ENCODE assay signal across 8 cellular contexts in the genomic region with DNA sequence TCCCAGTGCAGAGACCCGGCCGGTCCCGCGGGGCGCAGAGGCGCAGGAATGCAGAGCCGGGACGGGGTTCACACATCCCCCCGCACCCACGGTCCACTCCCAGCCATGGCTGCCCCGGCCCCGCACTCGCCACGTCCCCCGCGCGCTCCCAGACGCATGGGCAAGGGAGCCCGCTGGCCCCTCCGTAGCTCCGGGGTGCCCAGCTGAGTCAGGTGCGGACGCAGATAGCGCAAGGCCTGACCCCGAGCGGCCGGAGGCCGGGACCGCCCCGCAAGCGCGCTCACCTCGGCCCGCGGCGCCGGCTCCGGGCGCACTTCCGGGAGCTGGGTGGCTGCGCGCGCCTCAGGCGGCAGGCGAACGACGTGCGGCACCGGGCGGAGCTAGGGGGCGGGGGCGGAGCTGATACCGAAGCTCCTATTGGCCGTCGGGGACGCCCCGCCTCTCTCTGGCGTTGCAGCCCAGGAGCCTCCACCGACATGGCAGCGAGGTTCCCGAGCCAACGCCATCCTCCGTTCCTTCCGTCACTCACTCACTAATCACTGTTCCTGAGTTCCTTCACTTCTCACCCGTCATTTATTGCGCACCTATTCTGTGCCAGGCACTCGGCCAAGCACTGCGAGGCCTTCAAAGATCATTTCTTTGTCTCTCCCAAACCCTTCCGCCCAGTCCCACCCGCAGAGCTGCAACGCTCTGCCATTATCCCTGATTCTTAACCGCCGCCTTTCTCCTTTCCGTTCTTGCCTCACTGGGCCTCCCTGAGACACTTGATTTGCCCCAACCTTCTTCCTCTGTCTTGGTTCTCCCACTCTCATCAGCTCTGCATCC. TPM values are rescaled to one million over a fixed set of nuclear protein-coding genes. Genes with fewer than 3 reads are reported as not detected.
DNase-seq lines count a peak whose midpoint lies in the region; ATAC-seq, FAIRE-seq and TF ChIP-seq lines count a peak whose summit lies in the region.

A gene with protein sequence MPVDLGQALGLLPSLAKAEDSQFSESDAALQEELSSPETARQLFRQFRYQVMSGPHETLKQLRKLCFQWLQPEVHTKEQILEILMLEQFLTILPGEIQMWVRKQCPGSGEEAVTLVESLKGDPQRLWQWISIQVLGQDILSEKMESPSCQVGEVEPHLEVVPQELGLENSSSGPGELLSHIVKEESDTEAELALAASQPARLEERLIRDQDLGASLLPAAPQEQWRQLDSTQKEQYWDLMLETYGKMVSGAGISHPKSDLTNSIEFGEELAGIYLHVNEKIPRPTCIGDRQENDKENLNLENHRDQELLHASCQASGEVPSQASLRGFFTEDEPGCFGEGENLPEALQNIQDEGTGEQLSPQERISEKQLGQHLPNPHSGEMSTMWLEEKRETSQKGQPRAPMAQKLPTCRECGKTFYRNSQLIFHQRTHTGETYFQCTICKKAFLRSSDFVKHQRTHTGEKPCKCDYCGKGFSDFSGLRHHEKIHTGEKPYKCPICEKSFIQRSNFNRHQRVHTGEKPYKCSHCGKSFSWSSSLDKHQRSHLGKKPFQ (minus strand): TSS at position 329 of the 825 bp plus-strand sequence. CDS start 4,646 bp downstream, outside the sequence.

- H3K4me2 ChIP-seq in H1 (ENCODE audit: insufficient read depth in 1 of 2, low read depth in 2 of 2, low read length in 2 of 2) = peak within 1 kb of the TSS; percentile 81 to 99

- no peak for TF ChIP-seq RAD21 in H1 (IDR thresholded peaks at IDR 0.05 in 1 of 2, conservative IDR thresholded peaks at IDR 0.05 in 1 of 2; ENCODE audit: low read depth in 2 of 2, low read length in 2 of 2)

- no peaks in the 10 kb centered on the region; a peak in 1 of 4 replicates for H3K9me3 ChIP-seq in H1 (ENCODE audit: insufficient read depth in 2 of 2, low read depth in 1 of 2, low read length in 1 of 2)

- H2BK5ac ChIP-seq in H1 (ENCODE audit: low read depth, low read length) = peak within 1 kb of the TSS; percentile 96

- DNase-seq in COLO668 (lab: John Stamatoyannopoulos, UW; ENCODE audit: unreplicated experiment) (peak; percentile 93), HS-27A (ENCODE audit: low read depth) (peak; percentile 70), H1 (ENCODE audit: low read depth in 1 of 2, low spot score in 2 of 2) (peak; percentile 82 to 95), mesenteric fat pad (ENCODE audit: low spot score) (peak; percentile 99)
- peak; percentile 77 for DNase-seq in NK-92 treated with Interleukin-12 subunit alpha and Interleukin-12 subunit beta, amount 100 ng/mL, for 24 hours (lab: John Stamatoyannopoulos, UW)
- peak; percentile 92 to 93 for DNase-seq in activated CD8-positive, alpha-beta memory T cell treated with anti-CD3 and anti-CD28 coated beads for 4 hours (ENCODE audit: low read depth in 2 of 2)
- DNase-seq in stimulated activated CD8-positive, alpha-beta memory T cell treated with anti-CD3 and anti-CD28 coated beads, Interleukin-15, amount 100 ng/mL, for 1 hour (ENCODE audit: low read depth) = peak; percentile 89

- 0 out of 2 replicates have a peak within 1 kb of the TSS, but pooled peaks have one; percentile 56 for H2BK20ac ChIP-seq in H1 (ENCODE audit: low read length)

- 1% methylated on average over 49 of the region's 74 CpGs; no CpG with 5 or more reads in 1 of the 2 experiments for WGBS in H1 (ENCODE audit: extremely low coverage in 1 of 2, insufficient coverage in 1 of 2, insufficient read length in 1 of 2, insufficient replicate concordance in 2 of 2, low coverage in 1 of 2, low lambda C conversion rate in 2 of 2, missing lambda C conversion rate in 1 of 2), 2 experiments

- no peak within 1 kb of the TSS for H3K14ac ChIP-seq in H1 (ENCODE audit: insufficient read length)

- no peaks in the 10 kb centered on the region for H3K27me3 ChIP-seq in H1 (replicated peaks in 1 of 4; ENCODE audit: control insufficient read depth in 3 of 4, extremely low read depth in 1 of 4, insufficient read depth in 3 of 4, low read length in 3 of 4)

- H2BK120ac ChIP-seq in H1 (replicated peaks; ENCODE audit: low read depth, low read length) = no peak within 1 kb of the TSS

- no peak within 1 kb of the TSS for H3K23ac ChIP-seq in H1 (ENCODE audit: insufficient read length)

- peak within 1 kb of the TSS; percentile 97 for H4K8ac ChIP-seq in H1 (ENCODE audit: extremely low read depth, insufficient read depth, low read length)

- TF ChIP-seq POLR2A in H1 (IDR thresholded peaks at IDR 0.05; ENCODE audit: control extremely low read depth in 1 of 2, low read depth in 2 of 2, low read length in 2 of 2) = peak; percentile 98 to 99

- H3K9ac ChIP-seq in H1 (replicated peaks in 1 of 4; ENCODE audit: extremely low read depth in 1 of 4, low read depth in 3 of 4, low read length in 3 of 4) = peak within 1 kb of the TSS; percentile 75 to 96 (median 90)

- peak within 1 kb of the TSS; percentile 83 for H3K4ac ChIP-seq in H1 (replicated peaks; ENCODE audit: insufficient read length, low read depth, low read length)

- CTCF ChIA-PET in H1 (lab: Charles Lee; ENCODE audit: partially characterized antibody) = interaction anchor here (0.6 to 2.6 kb wide), 5 partner anchors 9 to 29 kb away, joined by 3 to 14 read pairs (median 4); no protein-coding TSS in a partner anchor

- peak within 1 kb of the TSS; percentile 93 for H3K18ac ChIP-seq in H1 (ENCODE audit: extremely low read depth, low read length)

- H4K20me1 ChIP-seq in H1 (replicated peaks in 1 of 2; ENCODE audit: control insufficient read depth in 1 of 2, insufficient read depth in 2 of 2, low read length in 2 of 2) = no peaks in the 10 kb centered on the region

- H4K91ac ChIP-seq in H1 (replicated peaks; ENCODE audit: insufficient read length, low read length) = peak within 1 kb of the TSS; percentile 96

- H3K56ac ChIP-seq in H1 (replicated peaks; ENCODE audit: insufficient read length, low read depth, low read length) = peak within 1 kb of the TSS; percentile 84

- TF ChIP-seq EP300 in H1 (IDR thresholded peaks at IDR 0.05; ENCODE audit: borderline replicate concordance in 1 of 2, low read depth in 2 of 2, low read length in 2 of 2) = 0 out of 3 replicates have a peak, but pooled peaks of 1 of the 2 experiments have one; percentile 28

- no peaks in the 10 kb centered on the region for H3K79me1 ChIP-seq in H1 (ENCODE audit: low read depth, low read length)

- H3K4me3 ChIP-seq in H1 (ENCODE audit: extremely low read depth in 1 of 4, insufficient read depth in 2 of 4, low read depth in 3 of 4, low read length in 4 of 4) = peak within 1 kb of the TSS; percentile 75 to 90 (median 80)

- peak within 1 kb of the TSS; percentile 97 for H2BK15ac ChIP-seq in H1 (ENCODE audit: low read length)

- H2BK12ac ChIP-seq in H1 (ENCODE audit: low read depth, low read length) = peak within 1 kb of the TSS; percentile 95; the same call in 1 of the 2 replicates

- H3K27ac ChIP-seq in H1 (ENCODE audit: low read depth, low read length) = peak within 1 kb of the TSS; percentile 90

- TF ChIP-seq CTCF in H1 (IDR thresholded peaks at IDR 0.05; ENCODE audit: control extremely low read depth in 1 of 3, insufficient read depth in 1 of 3, low read depth in 1 of 3, low read length in 3 of 3) = no peak

- peak within 1 kb of the TSS; percentile 95 for H2AFZ ChIP-seq in H1 (ENCODE audit: low read length)

- ATAC-seq in GM19468 (IDR thresholded peaks at IDR 0.05; ENCODE audit: extremely low read depth, unreplicated experiment) = peak; percentile 95

- peak within 1 kb of the TSS; percentile 71; the same call in 1 of the 2 replicates for H2AK5ac ChIP-seq in H1 (ENCODE audit: low read depth, low read length)

- FAIRE-seq in H1 (lab: Jason Lieb, UNC) = peak; percentile 32

- 0 out of 4 replicates have a peak, but pooled peaks cover 0 to 6% of the 10 kb centered on the region in 2 experiments for H3K79me2 ChIP-seq in H1 (ENCODE audit: control insufficient read depth in 1 of 2, insufficient read depth in 2 of 2, low read length in 2 of 2)

- peaks cover 7% of the 10 kb centered on the region for H3K23me2 ChIP-seq in H1 (ENCODE audit: low read depth, low read length)

- H3K36me3 ChIP-seq in H1 (ENCODE audit: control insufficient read depth in 2 of 4, insufficient read depth in 4 of 4, low read length in 3 of 4) = peaks cover 0 to 3% (median 0%) of the 10 kb centered on the region in 4 experiments; a peak in 1 of 8 replicates

- H3K4me1 ChIP-seq in H1 (replicated peaks in 1 of 4; ENCODE audit: control insufficient read depth in 3 of 4, insufficient read depth in 4 of 4, low read length in 3 of 4) = 0 out of 7 replicates have a peak, but pooled peaks cover 0 to 4% (median under 1%) of the 10 kb centered on the region in 4 experiments

- H4K5ac ChIP-seq in H1 (ENCODE audit: insufficient read length, low read depth, low read length) = peak within 1 kb of the TSS; percentile 53

- POLR2A ChIA-PET in H1 (lab: Charles Lee; ENCODE audit: partially characterized antibody) = interaction anchor here (0.7 to 3.4 kb wide), 25 partner anchors 9 to 900 kb away, joined by 3 to 49 read pairs (median 4); a partner anchor contains a TSS

TF ChIP-seq in H1, 55 proteins besides CTCF, POLR2A, EP300 and RAD21 (continues in another document):
- no peak for TF ChIP-seq JUND (IDR thresholded peaks at IDR 0.05; ENCODE audit: low read length)
- TF ChIP-seq EGR1 (IDR thresholded peaks at IDR 0.05; ENCODE audit: borderline replicate concordance, low read depth, low read length) = peak; percentile 53; the same call in 1 of the 2 replicates
- TF ChIP-seq, protein P1, sequence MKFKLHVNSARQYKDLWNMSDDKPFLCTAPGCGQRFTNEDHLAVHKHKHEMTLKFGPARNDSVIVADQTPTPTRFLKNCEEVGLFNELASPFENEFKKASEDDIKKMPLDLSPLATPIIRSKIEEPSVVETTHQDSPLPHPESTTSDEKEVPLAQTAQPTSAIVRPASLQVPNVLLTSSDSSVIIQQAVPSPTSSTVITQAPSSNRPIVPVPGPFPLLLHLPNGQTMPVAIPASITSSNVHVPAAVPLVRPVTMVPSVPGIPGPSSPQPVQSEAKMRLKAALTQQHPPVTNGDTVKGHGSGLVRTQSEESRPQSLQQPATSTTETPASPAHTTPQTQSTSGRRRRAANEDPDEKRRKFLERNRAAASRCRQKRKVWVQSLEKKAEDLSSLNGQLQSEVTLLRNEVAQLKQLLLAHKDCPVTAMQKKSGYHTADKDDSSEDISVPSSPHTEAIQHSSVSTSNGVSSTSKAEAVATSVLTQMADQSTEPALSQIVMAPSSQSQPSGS (IDR thresholded peaks at IDR 0.05; ENCODE audit: low read length) = peak; percentile 38; the same call in 1 of the 2 replicates
- no peak for TF ChIP-seq POU5F1 (IDR thresholded peaks at IDR 0.05; ENCODE audit: low read depth, low read length)

RNA-seq across cellular contexts. Expression of the gene that starts here (rescaled TPM):
- total RNA-seq in H1 (2021; fragmentation: NEBNext Ultra II Directional; extraction: Animal tissue kit (Norgen Biotek cat#: 25700)) = 9.3 and 9.9 TPM in 2 replicates
- polyA plus RNA-seq in H1 (2011; rRNA removed) = 2.9 and 3.0 TPM in 2 replicates
- polyA plus RNA-seq in H1 (2011; cell fraction: cytosol; rRNA removed) = 5.2 TPM
- polyA plus RNA-seq in H1 (2011; cell fraction: nucleus; rRNA removed) = 6.7 TPM
- polyA plus RNA-seq in H1 (2012, experiment 1 of 2) = 5.0 to 8.5 TPM (median 7.0 TPM) in 4 replicates
- polyA plus RNA-seq in H1 (2012, experiment 2 of 2) = 2.8 TPM
- 7.2 TPM for polyA plus RNA-seq in H1 (2013, experiment 1 of 2)
- polyA plus RNA-seq in H1 (2013, experiment 2 of 2) = 6.4 TPM
- polyA minus RNA-seq in H1 (2011; rRNA and poly(A)+ RNA removed) = 9.3 and 10.0 TPM in 2 replicates
- polyA minus RNA-seq in H1 (2011; cell fraction: cytosol; rRNA and poly(A)+ RNA removed) = 6.0 TPM
- 7.0 TPM for polyA minus RNA-seq in H1 (2011; cell fraction: nucleus; rRNA and poly(A)+ RNA removed)
- total RNA-seq in mesenteric fat pad = 5.0 TPM

Comparison
In these comparisons a context has a peak if more than half of its experiments do, and no peak if none do; other contexts are left out.
1. Peak in every context shown above with its lines: DNase-seq, ATAC-seq, H3K4me3 ChIP-seq and H3K27ac ChIP-seq.